ENCODE assay signal across 9 cellular contexts in the genomic region with DNA sequence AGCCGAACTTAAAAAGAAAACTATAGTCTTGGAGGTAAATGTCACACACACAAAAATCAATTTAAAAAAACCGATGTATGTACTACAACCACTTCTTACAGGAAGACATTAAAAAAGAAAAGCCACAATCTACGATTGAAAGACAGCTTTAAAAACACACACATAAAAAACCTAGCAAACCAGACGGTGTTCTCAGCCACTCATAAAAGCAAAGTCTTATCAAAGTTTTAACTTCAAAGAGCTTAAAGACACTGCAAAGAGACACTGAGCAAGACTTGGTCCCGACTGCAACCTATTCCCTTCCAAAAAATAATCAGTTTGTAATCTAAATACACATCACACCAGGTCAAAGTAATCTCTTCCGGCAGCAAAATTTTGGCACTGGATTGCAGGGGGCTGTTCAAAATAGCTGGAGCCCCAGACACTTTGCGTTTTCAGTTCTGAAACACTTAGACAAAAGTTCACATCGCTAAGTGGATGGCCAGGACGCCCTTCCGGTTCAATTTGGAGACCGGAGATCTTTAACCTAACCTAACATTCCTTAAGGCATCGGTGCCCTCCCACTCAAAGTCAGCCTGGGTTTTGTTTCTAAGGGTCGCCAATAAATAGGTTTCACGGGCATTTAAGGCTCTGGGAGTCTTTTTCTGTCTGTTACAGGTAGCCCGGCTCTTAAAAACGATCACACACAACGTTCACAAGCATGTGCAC. TPM values are rescaled to one million over a fixed set of nuclear protein-coding genes. Genes with fewer than 3 reads are reported as not detected.
A peak's percentile ranks its signal among the peaks of the same experiment; 100 is the strongest.
DNase-seq lines count a peak whose midpoint lies in the region; ATAC-seq and TF ChIP-seq lines count a peak whose summit lies in the region.
"Had no signal": no experiment of that assay in that cellular context is flagged by ENCODE, and none has a peak within 500 bp of the region (broad histone marks: within the 10 kb centered on the region; RNA-seq: fewer than 3 reads in every experiment).

No MANE protein-coding gene starts in this region.

- H3K4me1 ChIP-seq in duodenal mucosa (ENCODE audit: control insufficient read depth in 1 of 2, insufficient read depth in 2 of 2, low read length in 2 of 2) = peaks cover 14 to 53% of the 10 kb centered on the region in 2 donors

- no peak for TF ChIP-seq CTCF in AG10803 (conservative IDR thresholded peaks at IDR 0.05; ENCODE audit: low read length)
- TF ChIP-seq CTCF in NB4 (IDR thresholded peaks at IDR 0.05; ENCODE audit: low read depth, low read length) = no peak
- no peak for TF ChIP-seq CTCF in neural cell (IDR thresholded peaks at IDR 0.05; ENCODE audit: poor library complexity, severe bottlenecking)

- H3K79me2 ChIP-seq in neural cell (replicated peaks; ENCODE audit: insufficient read depth, low read length) = peaks cover 62% of the 10 kb centered on the region

- no peak overlapping the region for H3K27ac ChIP-seq in duodenal mucosa (ENCODE audit: low read depth, low read length)
- peak overlapping the region; percentile 55 for H3K27ac ChIP-seq in neural cell (ENCODE audit: low read length)

- H3K36me3 ChIP-seq in duodenal mucosa (ENCODE audit: control insufficient read depth in 1 of 2, insufficient read depth in 2 of 2, low read length in 2 of 2) (no peaks in the 10 kb centered on the region), neural cell (ENCODE audit: insufficient read depth, low read length) (no peaks in the 10 kb centered on the region)

- peaks cover 27% of the 10 kb centered on the region for H4K20me1 ChIP-seq in neural cell (ENCODE audit: insufficient read depth)

- H3K4me3 ChIP-seq in AG10803 (ENCODE audit: low read length) (peak overlapping the region; percentile 63), NB4 (ENCODE audit: low read depth, low read length) (peak overlapping the region; percentile 6), duodenal mucosa (ENCODE audit: low read depth in 1 of 2, low read length in 2 of 2) (peak overlapping the region; percentile 66 to 70), neural cell (ENCODE audit: low read length) (peak overlapping the region; percentile 71)
- H3K4me3 ChIP-seq: GM12878 had no signal

- H3K4me2 ChIP-seq in neural cell (ENCODE audit: low read length) = peak overlapping the region; percentile 90

- no peak for TF ChIP-seq RAD21 in neural cell (conservative IDR thresholded peaks at IDR 0.05)

- no peak for TF ChIP-seq POLR2A in NB4 (IDR thresholded peaks at IDR 0.05; ENCODE audit: extremely low read depth, insufficient read length)

- peak overlapping the region; percentile 32 to 70 for H3K9ac ChIP-seq in duodenal mucosa (ENCODE audit: low read depth in 1 of 2, low read length in 2 of 2)
- peak overlapping the region; percentile 58 for H3K9ac ChIP-seq in neural cell (ENCODE audit: low read length)

- H3K9me2 ChIP-seq in neural cell (ENCODE audit: insufficient read depth, low read length) = no peaks in the 10 kb centered on the region

- H3K27me3 ChIP-seq in duodenal mucosa (ENCODE audit: control insufficient read depth in 1 of 2, insufficient read depth in 2 of 2, low read length in 2 of 2) = no peaks in the 10 kb centered on the region
- no peaks in the 10 kb centered on the region for H3K27me3 ChIP-seq in neural cell (ENCODE audit: insufficient read depth, low read depth, low read length)

- H3K9me3 ChIP-seq in duodenal mucosa (ENCODE audit: control insufficient read depth in 1 of 2, low read length in 2 of 2) (no peaks in the 10 kb centered on the region), neural cell (ENCODE audit: low read length) (no peaks in the 10 kb centered on the region)

- ATAC-seq in HG02588 (IDR thresholded peaks at IDR 0.05; ENCODE audit: unreplicated experiment) = no peak
- ATAC-seq in HG02840 (IDR thresholded peaks at IDR 0.05; ENCODE audit: low FRiP score, unreplicated experiment) = no peak
- ATAC-seq: GM12878 had no signal

- no peak overlapping the region for H2AFZ ChIP-seq in neural cell (ENCODE audit: low read depth, low read length)

- H3F3A ChIP-seq in neural cell (ENCODE audit: insufficient read depth, low read length, poor library complexity, severe bottlenecking) = no peaks in the 10 kb centered on the region

- no peak for DNase-seq in AG10803 (ENCODE audit: low read depth)
- DNase-seq in NB4 (ENCODE audit: low read depth) = no peak
- no peak for DNase-seq in epidermal melanocyte (ENCODE audit: insufficient read length, low spot score)
- DNase-seq in GF-D8 (lab: John Stamatoyannopoulos, UW) = no peak

- TF ChIP-seq EP300 in neural cell (conservative IDR thresholded peaks at IDR 0.05; ENCODE audit: poor library complexity, severe bottlenecking) = no peak

TF ChIP-seq in neural cell, 6 proteins besides CTCF, POLR2A, EP300 and RAD21:
- TF ChIP-seq EZH2 (IDR thresholded peaks at IDR 0.05; ENCODE audit: borderline replicate concordance, insufficient read depth, low read length, poor library complexity, severe bottlenecking) = no peak
- no peak for TF ChIP-seq POLR2AphosphoS5 (IDR thresholded peaks at IDR 0.05)
- TF ChIP-seq MXI1 (conservative IDR thresholded peaks at IDR 0.05; ENCODE audit: poor library complexity, severe bottlenecking) = no peak
- TF ChIP-seq, protein P1, sequence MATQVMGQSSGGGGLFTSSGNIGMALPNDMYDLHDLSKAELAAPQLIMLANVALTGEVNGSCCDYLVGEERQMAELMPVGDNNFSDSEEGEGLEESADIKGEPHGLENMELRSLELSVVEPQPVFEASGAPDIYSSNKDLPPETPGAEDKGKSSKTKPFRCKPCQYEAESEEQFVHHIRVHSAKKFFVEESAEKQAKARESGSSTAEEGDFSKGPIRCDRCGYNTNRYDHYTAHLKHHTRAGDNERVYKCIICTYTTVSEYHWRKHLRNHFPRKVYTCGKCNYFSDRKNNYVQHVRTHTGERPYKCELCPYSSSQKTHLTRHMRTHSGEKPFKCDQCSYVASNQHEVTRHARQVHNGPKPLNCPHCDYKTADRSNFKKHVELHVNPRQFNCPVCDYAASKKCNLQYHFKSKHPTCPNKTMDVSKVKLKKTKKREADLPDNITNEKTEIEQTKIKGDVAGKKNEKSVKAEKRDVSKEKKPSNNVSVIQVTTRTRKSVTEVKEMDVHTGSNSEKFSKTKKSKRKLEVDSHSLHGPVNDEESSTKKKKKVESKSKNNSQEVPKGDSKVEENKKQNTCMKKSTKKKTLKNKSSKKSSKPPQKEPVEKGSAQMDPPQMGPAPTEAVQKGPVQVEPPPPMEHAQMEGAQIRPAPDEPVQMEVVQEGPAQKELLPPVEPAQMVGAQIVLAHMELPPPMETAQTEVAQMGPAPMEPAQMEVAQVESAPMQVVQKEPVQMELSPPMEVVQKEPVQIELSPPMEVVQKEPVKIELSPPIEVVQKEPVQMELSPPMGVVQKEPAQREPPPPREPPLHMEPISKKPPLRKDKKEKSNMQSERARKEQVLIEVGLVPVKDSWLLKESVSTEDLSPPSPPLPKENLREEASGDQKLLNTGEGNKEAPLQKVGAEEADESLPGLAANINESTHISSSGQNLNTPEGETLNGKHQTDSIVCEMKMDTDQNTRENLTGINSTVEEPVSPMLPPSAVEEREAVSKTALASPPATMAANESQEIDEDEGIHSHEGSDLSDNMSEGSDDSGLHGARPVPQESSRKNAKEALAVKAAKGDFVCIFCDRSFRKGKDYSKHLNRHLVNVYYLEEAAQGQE (IDR thresholded peaks at IDR 0.05; ENCODE audit: borderline replicate concordance) = no peak
- TF ChIP-seq TAF1 (IDR thresholded peaks at IDR 0.05; ENCODE audit: low read depth) = no peak
- no peak for TF ChIP-seq SMC3 (conservative IDR thresholded peaks at IDR 0.05; ENCODE audit: poor library complexity)

RNA-seq across cellular contexts. Expression of a gene that starts 2.6 kb away (rescaled TPM):
- polyA plus RNA-seq in neural cell = 22.1 and 22.8 TPM in 2 replicates
- polyA minus RNA-seq in neural cell = 39.2 and 46.3 TPM in 2 replicates

Comparison
In these comparisons a context has a peak if more than half of its experiments do, and no peak if none do; other contexts are left out.
1. H3K4me3 ChIP-seq: peak in every context shown above with its lines; median percentile 71 in neural cell; 68 in duodenal mucosa; 63 in AG10803; 6 in NB4.